ENCODE assay signal across 20 cellular contexts in genomic region chr13:35732565-35732964, GRCh38.
"Had no signal": no experiment of that assay in that cellular context is flagged by ENCODE, and none has a peak within 500 bp of the region (broad histone marks: within the 10 kb centered on the region; RNA-seq: fewer than 3 reads in every experiment).

No MANE protein-coding gene starts in this region.

- H3K4me3 ChIP-seq: colonic mucosa, gastrocnemius medialis, lower lobe of right lung, thoracic aorta, transverse colon, upper lobe of right lung, uterus had no signal

- H3K27me3 ChIP-seq: colonic mucosa, gastrocnemius medialis, transverse colon, upper lobe of right lung, uterus had no signal

- H3K9me3 ChIP-seq: colonic mucosa, gastrocnemius medialis, lower lobe of right lung, thoracic aorta, transverse colon, upper lobe of right lung, uterus had no signal

- H3K27ac ChIP-seq: colonic mucosa, lower lobe of right lung, parathyroid adenoma, thoracic aorta, transverse colon, upper lobe of right lung, uterus had no signal

- H3K36me3 ChIP-seq: colonic mucosa, gastrocnemius medialis, lower lobe of right lung, thoracic aorta, transverse colon, upper lobe of right lung, uterus had no signal

- ATAC-seq: effector memory CD8-positive, alpha-beta T cell; gastrocnemius medialis; left lobe of liver; lower lobe of right lung; naive thymus-derived CD8-positive, alpha-beta T cell; sciatic nerve; stimulated activated memory B cell treated with anti-CD40 and anti-IgM and Interleukin-4, amounts not matched to agents 10 μg/mL and 1 μg/mL and 100 μg/mL, for 72 hours; stimulated activated naive CD8-positive, alpha-beta T cell treated with anti-CD3 and anti-CD28 coated beads, Interleukin-15, Interleukin-2, amounts not matched to agents 100 U/mL and 50 U/mL, for 24 hours; upper lobe of right lung had no signal

- DNase-seq: colonic mucosa; dermis blood vessel endothelial cell; effector memory CD8-positive, alpha-beta T cell; foreskin fibroblast; gastrocnemius medialis; glutamatergic neuron; lower lobe of right lung; naive thymus-derived CD8-positive, alpha-beta T cell; nephron progenitor cell; nucleus accumbens; stimulated activated CD4-positive, alpha-beta T cell treated with anti-CD3 and anti-CD28 coated beads, Interleukin-4, amount 100 ng/mL, for 4 hours; stimulated activated naive CD8-positive, alpha-beta T cell treated with anti-CD3 and anti-CD28 coated beads, Interleukin-15, Interleukin-2, amounts not matched to agents 100 U/mL and 50 U/mL, for 24 hours; transverse colon; upper lobe of right lung; uterus had no signal

- H3K4me1 ChIP-seq: colonic mucosa, lower lobe of right lung, parathyroid adenoma, upper lobe of right lung, uterus had no signal

- H3K9ac ChIP-seq: parathyroid adenoma had no signal
